Comparison of ENCODE assay signal across 13 cellular contexts in genomic region chr9:111839387-111839786, GRCh38. TPM values are rescaled to one million over a fixed set of nuclear protein-coding genes. Genes with fewer than 3 reads are reported as not detected.
DNase-seq lines count a peak whose midpoint lies in the region; ATAC-seq and TF ChIP-seq lines count a peak whose summit lies in the region.
"Had no signal": no experiment of that assay in that cellular context is flagged by ENCODE, and none has a peak within 500 bp of the region (broad histone marks: within the 10 kb centered on the region; RNA-seq: fewer than 3 reads in every experiment).

No MANE protein-coding gene starts in this region.

- H3K36me3 ChIP-seq in BLaER1 treated with 17β-estradiol and CSF1 and Interleukin-3, amounts not matched to agents 10 nM and 100 nM: no peaks in the 10 kb centered on the region
- H3K36me3 ChIP-seq in ascending aorta: no peaks in the 10 kb centered on the region

- DNase-seq in fibroblast of the aortic adventitia (ENCODE audit: low read depth): peak; percentile 58
- DNase-seq in G401 (ENCODE audit: low spot score): no peak
- DNase-seq in cortex of kidney (lab: John Stamatoyannopoulos, UW): no peak
- no peak for DNase-seq in ascending aorta (ENCODE audit: low spot score in 2 of 2)
- DNase-seq: activated naive CD4-positive, alpha-beta T cell treated with anti-CD3 and anti-CD28 coated beads for 36 hours; NCI-H1694; nephron progenitor cell had no signal

- no peak overlapping the region for H3K9ac ChIP-seq in BLaER1 treated with 17β-estradiol and CSF1 and Interleukin-3, amounts not matched to agents 10 nM and 100 nM

- peak overlapping the region in 2 of 11 experiments; percentile 23 to 30; a peak in 4 of 22 replicates for H3K27ac ChIP-seq in BLaER1 treated with 17β-estradiol and CSF1 and Interleukin-3, amounts not matched to agents 10 nM and 100 nM
- H3K27ac ChIP-seq in ascending aorta: no peak overlapping the region

- H3K4me2 ChIP-seq in BLaER1 treated with 17β-estradiol and CSF1 and Interleukin-3, amounts not matched to agents 10 nM and 100 nM: peak overlapping the region; percentile 32 to 64 (median 55); a peak in 21 of 22 replicates

- TF ChIP-seq CTCF in fibroblast of the aortic adventitia (IDR thresholded peaks at IDR 0.05; ENCODE audit: insufficient read depth, low read length): no peak
- TF ChIP-seq CTCF in ascending aorta (IDR thresholded peaks at IDR 0.05): no peak

- no peaks in the 10 kb centered on the region for H4K20me1 ChIP-seq in BLaER1 treated with 17β-estradiol and CSF1 and Interleukin-3, amounts not matched to agents 10 nM and 100 nM

- in situ Hi-C loops in G401 (cut with HindIII; ENCODE audit: low sequenced_read_pairs): no loop called here

- intact Hi-C loops in ascending aorta (cut with DNase I): no loop called here

- no peaks in the 10 kb centered on the region for H3K27me3 ChIP-seq in BLaER1 treated with 17β-estradiol and CSF1 and Interleukin-3, amounts not matched to agents 10 nM and 100 nM
- H3K27me3 ChIP-seq in ascending aorta: no peaks in the 10 kb centered on the region

- H3K4me1 ChIP-seq in BLaER1 treated with 17β-estradiol and CSF1 and Interleukin-3, amounts not matched to agents 10 nM and 100 nM: peaks cover 29 to 59% (median 40%) of the 10 kb centered on the region in 10 experiments
- H3K4me1 ChIP-seq in ascending aorta: no peaks in the 10 kb centered on the region

- ATAC-seq in GM18907 (IDR thresholded peaks at IDR 0.05; ENCODE audit: unreplicated experiment): peak; percentile 58
- peak; percentile 80 for ATAC-seq in HG03520 (IDR thresholded peaks at IDR 0.05; ENCODE audit: unreplicated experiment)
- no peak for ATAC-seq in HG02642 (IDR thresholded peaks at IDR 0.05; ENCODE audit: poor library complexity, unreplicated experiment)
- ATAC-seq: HCT116 had no signal

- H3K9me3 ChIP-seq in BLaER1 treated with 17β-estradiol and CSF1 and Interleukin-3, amounts not matched to agents 10 nM and 100 nM (replicated peaks in 1 of 11): peaks cover 0 to 5% (median 0%) of the 10 kb centered on the region in 11 experiments; a peak in 1 of 22 replicates
- no peaks in the 10 kb centered on the region for H3K9me3 ChIP-seq in ascending aorta

- no peak overlapping the region for H3K4me3 ChIP-seq in BLaER1 treated with 17β-estradiol and CSF1 and Interleukin-3, amounts not matched to agents 10 nM and 100 nM
- H3K4me3 ChIP-seq in fibroblast of the aortic adventitia (ENCODE audit: low read depth, low read length) (no peak overlapping the region), ascending aorta (no peak overlapping the region)

RNA-seq across cellular contexts. Expression of gene SHOC1, which starts 44.6 kb away (rescaled TPM):
- total RNA-seq in fibroblast of the aortic adventitia (ENCODE audit: low replicate concordance) (0.09 TPM in 1 of 2 replicates, not detected in the other), ascending aorta (not detected)
- not detected in 2 replicates for total RNA-seq in G401 (2014; rRNA removed; shearing (Covaris generic))
- total RNA-seq: activated naive CD4-positive, alpha-beta T cell treated with anti-CD3 and anti-CD28 coated beads for 36 hours; T-helper 1 cell treated with Interleukin-12 subunit alpha and Interleukin-12 subunit beta and Interleukin-4 antibody, amounts not matched to agents 30 ng/mL and 1 ng/mL, for 36 hours had no signal

RNA-seq across cellular contexts. Expression of gene UGCG, which starts 57.2 kb away (rescaled TPM):
- total RNA-seq in fibroblast of the aortic adventitia (ENCODE audit: low replicate concordance) (51.6 and 70.9 TPM in 2 replicates), ascending aorta (5.7 TPM)
- total RNA-seq in G401 (2014; rRNA removed; shearing (Covaris generic)): 147 and 192 TPM in 2 replicates
